Comparison of ENCODE assay signal across 1 cellular context in the genomic region with DNA sequence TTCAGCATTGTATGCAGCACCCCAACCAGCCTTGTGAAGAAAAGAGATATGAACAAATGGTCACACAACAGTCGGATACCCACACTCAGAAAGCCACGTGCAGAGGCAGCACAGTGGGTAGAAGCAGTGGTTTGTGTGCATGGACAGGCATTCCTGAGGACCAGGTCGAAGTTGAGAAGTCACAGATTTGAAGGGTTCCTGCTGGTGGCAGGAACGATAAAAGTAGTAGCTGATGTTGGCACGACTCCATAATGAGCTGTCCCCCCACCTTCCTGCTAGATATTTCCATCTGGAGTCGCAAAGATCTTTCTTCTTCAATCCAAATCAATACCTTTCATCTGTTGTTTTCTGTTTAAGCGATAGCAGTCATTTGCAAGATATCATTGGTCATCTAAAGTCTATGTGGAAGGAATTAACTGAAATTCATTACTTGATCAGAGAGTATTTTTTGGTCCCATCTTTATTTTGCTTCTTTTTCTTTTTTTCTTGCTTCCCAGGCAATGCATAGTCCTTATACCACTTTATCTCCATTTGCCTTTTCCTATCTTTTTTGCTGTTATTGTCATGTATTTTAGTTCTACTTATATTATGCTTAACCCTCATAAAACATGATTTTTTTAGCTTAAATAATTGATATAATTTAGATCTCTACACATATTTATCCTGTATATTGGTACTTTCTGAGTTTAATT.
A peak's percentile ranks its signal among the peaks of the same experiment; 100 is the strongest.
TF ChIP-seq lines count a peak whose summit lies in the region.

No MANE protein-coding gene starts in this region.

TF ChIP-seq in K562, 482 proteins besides CTCF, POLR2A, EP300 and RAD21 (continued from another document and continues in another):
- TF ChIP-seq, protein P1, sequence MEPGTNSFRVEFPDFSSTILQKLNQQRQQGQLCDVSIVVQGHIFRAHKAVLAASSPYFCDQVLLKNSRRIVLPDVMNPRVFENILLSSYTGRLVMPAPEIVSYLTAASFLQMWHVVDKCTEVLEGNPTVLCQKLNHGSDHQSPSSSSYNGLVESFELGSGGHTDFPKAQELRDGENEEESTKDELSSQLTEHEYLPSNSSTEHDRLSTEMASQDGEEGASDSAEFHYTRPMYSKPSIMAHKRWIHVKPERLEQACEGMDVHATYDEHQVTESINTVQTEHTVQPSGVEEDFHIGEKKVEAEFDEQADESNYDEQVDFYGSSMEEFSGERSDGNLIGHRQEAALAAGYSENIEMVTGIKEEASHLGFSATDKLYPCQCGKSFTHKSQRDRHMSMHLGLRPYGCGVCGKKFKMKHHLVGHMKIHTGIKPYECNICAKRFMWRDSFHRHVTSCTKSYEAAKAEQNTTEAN (CRISPR knock-in tag; IDR thresholded peaks at IDR 0.05) = no peak
- TF ChIP-seq CREM (IDR thresholded peaks at IDR 0.05; ENCODE audit: low read depth) (peak; percentile 25; the same call in 1 of the 2 replicates), FIP1L1 (IDR thresholded peaks at IDR 0.05; ENCODE audit: low read depth, low read length, poor library complexity, severe bottlenecking) (no peak), HDAC6 (IDR thresholded peaks at IDR 0.05; ENCODE audit: low read depth, low read length) (no peak), ZNF589 (CRISPR knock-in tag; IDR thresholded peaks at IDR 0.05; ENCODE audit: low read depth) (no peak), ZNF175 (CRISPR knock-in tag; IDR thresholded peaks at IDR 0.05; ENCODE audit: low read depth) (no peak), ADNP (tag; IDR thresholded peaks at IDR 0.05) (no peak), ZNF445 (CRISPR knock-in tag; IDR thresholded peaks at IDR 0.05; ENCODE audit: low read depth) (0 out of 2 replicates have a peak, but pooled peaks have one; percentile 12), ARID1B (IDR thresholded peaks at IDR 0.05) (peak; percentile 84), KAT8 (IDR thresholded peaks at IDR 0.05; ENCODE audit: low read depth) (no peak), SMARCA5 (IDR thresholded peaks at IDR 0.05) (no peak; the same call in 1 of the 2 replicates), BRD4 (IDR thresholded peaks at IDR 0.05) (no peak), CC2D1A (IDR thresholded peaks at IDR 0.05) (no peak), ZNF224 (CRISPR knock-in tag; IDR thresholded peaks at IDR 0.05) (no peak), ELF4 (CRISPR knock-in tag; IDR thresholded peaks at IDR 0.05) (no peak), HNRNPLL (IDR thresholded peaks at IDR 0.05; ENCODE audit: low read depth, low read length, poor library complexity, severe bottlenecking) (no peak), TOE1 (IDR thresholded peaks at IDR 0.05; ENCODE audit: borderline replicate concordance) (no peak), TOE1 (CRISPR knock-in tag; IDR thresholded peaks at IDR 0.05; ENCODE audit: borderline replicate concordance, low read depth) (no peak), PCBP2 (IDR thresholded peaks at IDR 0.05; ENCODE audit: low read depth, low read length, poor library complexity, severe bottlenecking) (no peak), ZNF143 (CRISPR knock-in tag; IDR thresholded peaks at IDR 0.05) (no peak), ZNF79 (CRISPR knock-in tag; IDR thresholded peaks at IDR 0.05; ENCODE audit: low read depth) (no peak), POLR3A (IDR thresholded peaks at IDR 0.05; ENCODE audit: borderline replicate concordance, extremely low read depth, insufficient read depth, insufficient read length) (no peak), RBM34 (IDR thresholded peaks at IDR 0.05; ENCODE audit: borderline replicate concordance, insufficient read depth, low read length) (no peak), SAP30 (IDR thresholded peaks at IDR 0.05; ENCODE audit: borderline replicate concordance, insufficient read depth, low read depth, low read length, poor library complexity, severe bottlenecking) (no peak), NUFIP1 (IDR thresholded peaks at IDR 0.05; ENCODE audit: partially characterized antibody) (no peak), GATA2 (CRISPR knock-in tag; IDR thresholded peaks at IDR 0.05) (peak; percentile 42; the same call in 1 of the 2 replicates), SMAD2 (IDR thresholded peaks at IDR 0.05; ENCODE audit: low read depth, low read length) (no peak), HNRNPH1 (optimal IDR thresholded peaks at IDR 0.05; ENCODE audit: low read depth, low read length) (no peak), NFE2 (IDR thresholded peaks at IDR 0.05; ENCODE audit: low read depth) (no peak), ZNF354B (CRISPR knock-in tag; IDR thresholded peaks at IDR 0.05) (no peak), TBL1XR1 (IDR thresholded peaks at IDR 0.05; ENCODE audit: low read length in 2 of 2) (no peak; a peak in 1 of 4 replicates), SUPT5H (IDR thresholded peaks at IDR 0.05) (no peak), MCM5 (IDR thresholded peaks at IDR 0.05; ENCODE audit: low read depth) (no peak), ZNF3 (CRISPR knock-in tag; IDR thresholded peaks at IDR 0.05) (no peak), PRPF4 (IDR thresholded peaks at IDR 0.05; ENCODE audit: insufficient read depth, low read depth, low read length, poor library complexity, severe bottlenecking) (no peak)
- TF ChIP-seq, protein P2, sequence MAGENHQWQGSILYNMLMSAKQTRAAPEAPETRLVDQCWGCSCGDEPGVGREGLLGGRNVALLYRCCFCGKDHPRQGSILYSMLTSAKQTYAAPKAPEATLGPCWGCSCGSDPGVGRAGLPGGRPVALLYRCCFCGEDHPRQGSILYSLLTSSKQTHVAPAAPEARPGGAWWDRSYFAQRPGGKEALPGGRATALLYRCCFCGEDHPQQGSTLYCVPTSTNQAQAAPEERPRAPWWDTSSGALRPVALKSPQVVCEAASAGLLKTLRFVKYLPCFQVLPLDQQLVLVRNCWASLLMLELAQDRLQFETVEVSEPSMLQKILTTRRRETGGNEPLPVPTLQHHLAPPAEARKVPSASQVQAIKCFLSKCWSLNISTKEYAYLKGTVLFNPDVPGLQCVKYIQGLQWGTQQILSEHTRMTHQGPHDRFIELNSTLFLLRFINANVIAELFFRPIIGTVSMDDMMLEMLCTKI (IDR thresholded peaks at IDR 0.05; ENCODE audit: partially characterized antibody) = no peak
- TF ChIP-seq, protein P3, sequence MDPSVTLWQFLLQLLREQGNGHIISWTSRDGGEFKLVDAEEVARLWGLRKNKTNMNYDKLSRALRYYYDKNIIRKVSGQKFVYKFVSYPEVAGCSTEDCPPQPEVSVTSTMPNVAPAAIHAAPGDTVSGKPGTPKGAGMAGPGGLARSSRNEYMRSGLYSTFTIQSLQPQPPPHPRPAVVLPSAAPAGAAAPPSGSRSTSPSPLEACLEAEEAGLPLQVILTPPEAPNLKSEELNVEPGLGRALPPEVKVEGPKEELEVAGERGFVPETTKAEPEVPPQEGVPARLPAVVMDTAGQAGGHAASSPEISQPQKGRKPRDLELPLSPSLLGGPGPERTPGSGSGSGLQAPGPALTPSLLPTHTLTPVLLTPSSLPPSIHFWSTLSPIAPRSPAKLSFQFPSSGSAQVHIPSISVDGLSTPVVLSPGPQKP (CRISPR knock-in tag; IDR thresholded peaks at IDR 0.05) = no peak
- TF ChIP-seq, protein P4, sequence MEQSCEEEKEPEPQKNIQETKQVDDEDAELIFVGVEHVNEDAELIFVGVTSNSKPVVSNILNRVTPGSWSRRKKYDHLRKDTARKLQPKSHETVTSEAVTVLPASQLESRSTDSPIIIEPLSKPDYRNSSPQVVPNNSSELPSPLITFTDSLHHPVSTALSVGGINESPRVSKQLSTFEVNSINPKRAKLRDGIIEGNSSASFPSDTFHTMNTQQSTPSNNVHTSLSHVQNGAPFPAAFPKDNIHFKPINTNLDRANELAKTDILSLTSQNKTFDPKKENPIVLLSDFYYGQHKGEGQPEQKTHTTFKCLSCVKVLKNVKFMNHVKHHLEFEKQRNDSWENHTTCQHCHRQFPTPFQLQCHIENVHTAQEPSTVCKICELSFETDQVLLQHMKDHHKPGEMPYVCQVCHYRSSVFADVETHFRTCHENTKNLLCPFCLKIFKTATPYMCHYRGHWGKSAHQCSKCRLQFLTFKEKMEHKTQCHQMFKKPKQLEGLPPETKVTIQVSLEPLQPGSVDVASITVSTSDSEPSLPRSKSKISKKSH (CRISPR knock-in tag; IDR thresholded peaks at IDR 0.05) = no peak
- TF ChIP-seq, protein P5, sequence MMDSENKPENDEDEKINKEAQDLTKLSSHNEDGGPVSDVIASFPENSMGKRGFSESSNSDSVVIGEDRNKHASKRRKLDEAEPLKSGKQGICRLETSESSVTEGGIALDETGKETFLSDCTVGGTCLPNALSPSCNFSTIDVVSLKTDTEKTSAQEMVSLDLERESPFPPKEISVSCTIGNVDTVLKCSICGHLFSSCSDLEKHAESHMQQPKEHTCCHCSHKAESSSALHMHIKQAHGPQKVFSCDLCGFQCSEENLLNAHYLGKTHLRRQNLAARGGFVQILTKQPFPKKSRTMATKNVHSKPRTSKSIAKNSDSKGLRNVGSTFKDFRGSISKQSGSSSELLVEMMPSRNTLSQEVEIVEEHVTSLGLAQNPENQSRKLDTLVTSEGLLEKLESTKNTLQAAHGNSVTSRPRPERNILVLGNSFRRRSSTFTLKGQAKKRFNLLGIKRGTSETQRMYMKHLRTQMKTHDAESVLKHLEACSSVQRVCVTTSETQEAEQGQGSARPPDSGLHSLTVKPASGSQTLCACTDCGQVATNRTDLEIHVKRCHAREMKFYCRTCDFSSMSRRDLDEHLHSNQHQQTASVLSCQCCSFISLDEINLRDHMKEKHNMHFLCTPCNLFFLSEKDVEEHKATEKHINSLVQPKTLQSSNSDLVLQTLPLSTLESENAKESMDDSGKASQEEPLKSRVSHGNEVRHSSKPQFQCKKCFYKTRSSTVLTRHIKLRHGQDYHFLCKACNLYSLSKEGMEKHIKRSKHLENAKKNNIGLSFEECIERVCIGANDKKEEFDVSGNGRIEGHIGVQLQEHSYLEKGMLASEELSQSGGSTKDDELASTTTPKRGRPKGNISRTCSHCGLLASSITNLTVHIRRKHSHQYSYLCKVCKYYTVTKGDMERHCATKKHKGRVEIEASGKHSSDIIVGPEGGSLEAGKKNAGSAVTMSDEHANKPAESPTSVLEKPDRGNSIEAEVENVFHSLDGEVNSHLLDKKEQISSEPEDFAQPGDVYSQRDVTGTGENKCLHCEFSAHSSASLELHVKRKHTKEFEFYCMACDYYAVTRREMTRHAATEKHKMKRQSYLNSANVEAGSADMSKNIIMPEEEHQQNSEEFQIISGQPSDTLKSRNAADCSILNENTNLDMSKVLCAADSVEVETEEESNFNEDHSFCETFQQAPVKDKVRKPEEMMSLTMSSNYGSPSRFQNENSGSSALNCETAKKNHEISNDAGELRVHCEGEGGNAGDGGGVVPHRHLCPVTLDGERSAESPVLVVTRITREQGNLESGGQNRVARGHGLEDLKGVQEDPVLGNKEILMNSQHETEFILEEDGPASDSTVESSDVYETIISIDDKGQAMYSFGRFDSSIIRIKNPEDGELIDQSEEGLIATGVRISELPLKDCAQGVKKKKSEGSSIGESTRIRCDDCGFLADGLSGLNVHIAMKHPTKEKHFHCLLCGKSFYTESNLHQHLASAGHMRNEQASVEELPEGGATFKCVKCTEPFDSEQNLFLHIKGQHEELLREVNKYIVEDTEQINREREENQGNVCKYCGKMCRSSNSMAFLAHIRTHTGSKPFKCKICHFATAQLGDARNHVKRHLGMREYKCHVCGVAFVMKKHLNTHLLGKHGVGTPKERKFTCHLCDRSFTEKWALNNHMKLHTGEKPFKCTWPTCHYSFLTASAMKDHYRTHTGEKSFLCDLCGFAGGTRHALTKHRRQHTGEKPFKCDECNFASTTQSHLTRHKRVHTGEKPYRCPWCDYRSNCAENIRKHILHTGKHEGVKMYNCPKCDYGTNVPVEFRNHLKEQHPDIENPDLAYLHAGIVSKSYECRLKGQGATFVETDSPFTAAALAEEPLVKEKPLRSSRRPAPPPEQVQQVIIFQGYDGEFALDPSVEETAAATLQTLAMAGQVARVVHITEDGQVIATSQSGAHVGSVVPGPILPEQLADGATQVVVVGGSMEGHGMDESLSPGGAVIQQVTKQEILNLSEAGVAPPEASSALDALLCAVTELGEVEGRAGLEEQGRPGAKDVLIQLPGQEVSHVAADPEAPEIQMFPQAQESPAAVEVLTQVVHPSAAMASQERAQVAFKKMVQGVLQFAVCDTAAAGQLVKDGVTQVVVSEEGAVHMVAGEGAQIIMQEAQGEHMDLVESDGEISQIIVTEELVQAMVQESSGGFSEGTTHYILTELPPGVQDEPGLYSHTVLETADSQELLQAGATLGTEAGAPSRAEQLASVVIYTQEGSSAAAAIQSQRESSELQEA (IDR thresholded peaks at IDR 0.05; ENCODE audit: low read depth) = no peak
- TF ChIP-seq, protein P6, sequence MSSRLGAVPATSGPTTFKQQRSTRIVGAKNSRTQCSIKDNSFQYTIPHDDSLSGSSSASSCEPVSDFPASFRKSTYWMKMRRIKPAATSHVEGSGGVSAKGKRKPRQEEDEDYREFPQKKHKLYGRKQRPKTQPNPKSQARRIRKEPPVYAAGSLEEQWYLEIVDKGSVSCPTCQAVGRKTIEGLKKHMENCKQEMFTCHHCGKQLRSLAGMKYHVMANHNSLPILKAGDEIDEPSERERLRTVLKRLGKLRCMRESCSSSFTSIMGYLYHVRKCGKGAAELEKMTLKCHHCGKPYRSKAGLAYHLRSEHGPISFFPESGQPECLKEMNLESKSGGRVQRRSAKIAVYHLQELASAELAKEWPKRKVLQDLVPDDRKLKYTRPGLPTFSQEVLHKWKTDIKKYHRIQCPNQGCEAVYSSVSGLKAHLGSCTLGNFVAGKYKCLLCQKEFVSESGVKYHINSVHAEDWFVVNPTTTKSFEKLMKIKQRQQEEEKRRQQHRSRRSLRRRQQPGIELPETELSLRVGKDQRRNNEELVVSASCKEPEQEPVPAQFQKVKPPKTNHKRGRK (tag; IDR thresholded peaks at IDR 0.05) = no peak
- TF ChIP-seq, protein P7, sequence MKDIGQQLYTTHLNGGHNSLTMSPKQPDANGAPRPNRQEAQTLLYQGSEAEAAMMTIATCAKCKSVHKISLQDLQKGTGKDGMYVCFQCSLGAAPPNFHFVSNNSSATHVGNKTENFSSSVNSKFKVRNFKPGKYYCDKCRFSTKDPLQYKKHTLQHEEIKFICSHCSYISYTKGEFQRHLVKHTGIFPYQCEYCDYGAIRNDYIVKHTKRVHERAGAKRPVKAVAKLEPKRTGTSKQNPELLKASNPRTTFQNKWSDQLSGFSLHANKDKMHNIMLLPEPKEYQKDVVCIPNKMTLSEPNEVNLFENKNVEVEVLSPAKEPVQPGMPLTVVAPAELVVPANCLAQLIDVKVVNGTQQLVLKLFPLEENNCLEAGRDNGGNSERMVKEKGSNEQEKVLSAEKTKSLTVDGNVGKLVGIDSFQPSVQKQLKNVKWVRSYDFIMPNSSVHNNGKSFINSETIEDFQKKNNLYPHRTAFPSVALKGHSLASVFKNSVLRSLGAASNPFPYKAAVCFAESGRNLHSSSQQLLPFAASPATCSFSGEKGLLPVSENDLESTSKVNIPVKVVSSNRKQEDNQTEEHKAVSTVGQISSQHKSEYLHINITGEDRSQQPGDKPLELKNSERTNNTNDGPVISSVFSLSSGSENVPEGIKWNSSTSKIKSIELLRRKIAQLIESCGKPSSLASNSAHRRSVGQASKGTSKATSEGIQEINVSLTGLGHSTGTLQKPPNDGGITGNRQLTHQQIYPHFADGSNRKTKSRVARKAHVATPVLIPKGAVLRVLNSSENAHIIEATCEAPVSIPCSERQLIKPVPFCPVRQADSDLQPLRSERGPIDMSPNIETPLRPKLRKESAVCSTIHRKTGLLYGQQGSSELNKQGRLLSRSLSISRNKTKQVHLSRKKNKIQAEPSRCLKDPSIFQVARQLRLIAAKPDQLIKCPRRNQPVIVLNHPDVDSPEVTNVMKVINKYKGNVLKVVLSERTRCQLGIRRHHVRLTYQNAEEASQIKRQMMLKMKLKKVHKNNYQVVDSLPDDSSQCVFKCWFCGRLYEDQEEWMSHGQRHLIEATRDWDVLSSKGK (CRISPR knock-in tag; IDR thresholded peaks at IDR 0.05) = no peak
- TF ChIP-seq, protein P8, sequence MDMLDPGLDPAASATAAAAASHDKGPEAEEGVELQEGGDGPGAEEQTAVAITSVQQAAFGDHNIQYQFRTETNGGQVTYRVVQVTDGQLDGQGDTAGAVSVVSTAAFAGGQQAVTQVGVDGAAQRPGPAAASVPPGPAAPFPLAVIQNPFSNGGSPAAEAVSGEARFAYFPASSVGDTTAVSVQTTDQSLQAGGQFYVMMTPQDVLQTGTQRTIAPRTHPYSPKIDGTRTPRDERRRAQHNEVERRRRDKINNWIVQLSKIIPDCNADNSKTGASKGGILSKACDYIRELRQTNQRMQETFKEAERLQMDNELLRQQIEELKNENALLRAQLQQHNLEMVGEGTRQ (CRISPR knock-in tag; IDR thresholded peaks at IDR 0.05) = no peak
